1 cellular context compared by ENCODE assay signal in the genomic region with DNA sequence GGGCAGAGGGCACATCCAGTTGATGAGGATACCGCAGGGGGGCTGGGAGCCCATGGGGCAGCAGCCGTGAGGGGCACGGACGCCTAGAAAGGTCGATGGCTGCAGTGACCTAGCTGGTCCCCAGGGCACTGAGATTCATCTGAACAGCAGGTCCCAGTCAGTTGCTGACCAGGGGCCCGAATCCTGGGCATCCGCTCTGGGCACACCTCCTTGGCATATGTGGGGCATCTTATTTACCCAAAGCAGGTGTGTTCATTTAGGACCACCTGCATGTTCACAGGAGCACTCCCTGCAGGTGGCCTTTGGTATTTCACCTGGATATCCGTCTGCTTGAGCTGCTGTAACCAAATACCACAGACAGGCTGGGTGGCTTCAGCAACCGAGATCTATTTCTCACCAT.
A peak's percentile ranks its signal among the peaks of the same experiment; 100 is the strongest.
TF ChIP-seq lines count a peak whose summit lies in the region.

No MANE protein-coding gene starts in this region.

TF ChIP-seq in HepG2, 621 proteins besides CTCF, POLR2A, EP300 and RAD21 (continued from another document):
- TF ChIP-seq FOXA1 (IDR thresholded peaks at IDR 0.05) (no peak), FOXA1 (CRISPR knock-in tag; IDR thresholded peaks at IDR 0.05) (peak; percentile 31; the same call in 1 of the 2 replicates), XRCC5 (optimal IDR thresholded peaks at IDR 0.05; ENCODE audit: low read length) (peak; percentile 13), SMC3 (IDR thresholded peaks at IDR 0.05; ENCODE audit: low read length) (no peak), ZNF138 (CRISPR knock-in tag; IDR thresholded peaks at IDR 0.05; ENCODE audit: low read depth) (no peak), ZNF614 (CRISPR knock-in tag; IDR thresholded peaks at IDR 0.05; ENCODE audit: borderline replicate concordance) (no peak)
- TF ChIP-seq, protein P1, sequence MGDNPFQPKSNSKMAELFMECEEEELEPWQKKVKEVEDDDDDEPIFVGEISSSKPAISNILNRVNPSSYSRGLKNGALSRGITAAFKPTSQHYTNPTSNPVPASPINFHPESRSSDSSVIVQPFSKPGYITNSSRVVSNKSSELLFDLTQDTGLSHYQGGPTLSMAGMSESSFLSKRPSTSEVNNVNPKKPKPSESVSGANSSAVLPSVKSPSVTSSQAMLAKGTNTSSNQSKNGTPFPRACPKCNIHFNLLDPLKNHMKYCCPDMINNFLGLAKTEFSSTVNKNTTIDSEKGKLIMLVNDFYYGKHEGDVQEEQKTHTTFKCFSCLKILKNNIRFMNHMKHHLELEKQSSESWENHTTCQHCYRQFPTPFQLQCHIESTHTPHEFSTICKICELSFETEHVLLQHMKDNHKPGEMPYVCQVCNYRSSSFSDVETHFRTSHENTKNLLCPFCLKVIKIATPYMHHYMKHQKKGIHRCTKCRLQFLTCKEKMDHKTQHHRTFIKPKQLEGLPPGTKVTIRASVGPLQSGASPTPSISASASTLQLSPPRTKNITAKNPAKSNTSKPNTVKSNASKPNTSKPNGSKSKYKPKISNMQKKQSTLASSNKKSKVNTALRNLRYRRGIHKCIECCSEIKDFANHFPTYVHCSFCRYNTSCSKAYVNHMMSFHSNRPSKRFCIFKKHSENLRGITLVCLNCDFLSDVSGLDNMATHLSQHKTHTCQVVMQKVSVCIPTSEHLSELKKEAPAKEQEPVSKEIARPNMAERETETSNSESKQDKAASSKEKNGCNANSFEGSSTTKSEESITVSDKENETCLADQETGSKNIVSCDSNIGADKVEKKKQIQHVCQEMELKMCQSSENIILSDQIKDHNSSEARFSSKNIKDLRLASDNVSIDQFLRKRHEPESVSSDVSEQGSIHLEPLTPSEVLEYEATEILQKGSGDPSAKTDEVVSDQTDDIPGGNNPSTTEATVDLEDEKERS (CRISPR knock-in tag; IDR thresholded peaks at IDR 0.05): no peak
- TF ChIP-seq, protein P2, sequence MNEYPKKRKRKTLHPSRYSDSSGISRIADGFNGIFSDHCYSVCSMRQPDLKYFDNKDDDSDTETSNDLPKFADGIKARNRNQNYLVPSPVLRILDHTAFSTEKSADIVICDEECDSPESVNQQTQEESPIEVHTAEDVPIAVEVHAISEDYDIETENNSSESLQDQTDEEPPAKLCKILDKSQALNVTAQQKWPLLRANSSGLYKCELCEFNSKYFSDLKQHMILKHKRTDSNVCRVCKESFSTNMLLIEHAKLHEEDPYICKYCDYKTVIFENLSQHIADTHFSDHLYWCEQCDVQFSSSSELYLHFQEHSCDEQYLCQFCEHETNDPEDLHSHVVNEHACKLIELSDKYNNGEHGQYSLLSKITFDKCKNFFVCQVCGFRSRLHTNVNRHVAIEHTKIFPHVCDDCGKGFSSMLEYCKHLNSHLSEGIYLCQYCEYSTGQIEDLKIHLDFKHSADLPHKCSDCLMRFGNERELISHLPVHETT (CRISPR knock-in tag; conservative IDR thresholded peaks at IDR 0.05): no peak
TF ChIP-seq in HepG2: peak in this region for 4.
